ENCODE assay signal across 26 cellular contexts in genomic region chr6:45398075-45398817, GRCh38. TPM values are rescaled to one million over a fixed set of nuclear protein-coding genes. Genes with fewer than 3 reads are reported as not detected.
DNase-seq lines count a peak whose midpoint lies in the region; ATAC-seq and TF ChIP-seq lines count a peak whose summit lies in the region.
"Had no signal": no experiment of that assay in that cellular context is flagged by ENCODE, and none has a peak within 500 bp of the region (broad histone marks: within the 10 kb centered on the region; RNA-seq: fewer than 3 reads in every experiment).

No MANE protein-coding gene starts in this region.

- no peaks in the 10 kb centered on the region for H3K36me3 ChIP-seq in DND-41 (ENCODE audit: insufficient read depth, low read length)
- no peaks in the 10 kb centered on the region for H3K36me3 ChIP-seq in GM23248 (ENCODE audit: low read depth)
- H3K36me3 ChIP-seq: left lung, Peyer's patch, thoracic aorta had no signal

- H3K27me3 ChIP-seq in DND-41 (ENCODE audit: insufficient read depth, low read length, poor library complexity), result no peaks in the 10 kb centered on the region
- H3K27me3 ChIP-seq in GM23248 (replicated peaks; ENCODE audit: insufficient read depth), result no peaks in the 10 kb centered on the region
- H3K27me3 ChIP-seq: body of pancreas, left lung, Peyer's patch had no signal

- DNase-seq in DND-41 (no peak), GM23248 (peak; percentile 47), RWPE1 (ENCODE audit: low spot score) (peak; percentile 30), islet precursor cell (peak; percentile 54), natural killer cell (no peak), RPMI8226 (no peak)
- DNase-seq in stimulated activated naive B cell treated with anti-CD40 and anti-IgM and Interleukin-4, amounts not matched to agents 10 μg/mL and 1 μg/mL and 100 μg/mL, for 72 hours, result no peak
- DNase-seq: activated CD8-positive, alpha-beta memory T cell treated with anti-CD3 and anti-CD28 coated beads, Interleukin-2, amount 50 U/mL, for 4 hours; activated effector memory CD4-positive, alpha-beta T cell treated with anti-CD3 and anti-CD28 coated beads, Interleukin-2, amount 50 U/mL, for 16 hours; body of pancreas; Calu3; left lung; MM.1S; NCI-H1436 treated with DMSO at 0.1 percent for 48 hours; NCI-H524; Peyer's patch; retina; stimulated activated CD4-positive, alpha-beta T cell treated with anti-CD3 and anti-CD28 coated beads, Interleukin-2, amount 100 ng/mL, for 48 hours had no signal

- 81 to 85% methylated on average over 2 of the region's 2 CpGs for WGBS in GM23248 (ENCODE audit: low coverage in 1 of 2, low lambda C conversion rate in 2 of 2, missing lambda C conversion rate in 2 of 2), 2 experiments

- no peak overlapping the region for H3K9ac ChIP-seq in DND-41 (ENCODE audit: low read depth, low read length)
- no peak overlapping the region for H3K9ac ChIP-seq in GM23248

- in situ Hi-C loops in GM23248 (cut with MboI), result no loop called here

- H3K4me3 ChIP-seq in DND-41 (ENCODE audit: low read depth in 1 of 2, low read length in 2 of 2), result no peak overlapping the region
- no peak overlapping the region for H3K4me3 ChIP-seq in GM23248
- H3K4me3 ChIP-seq: body of pancreas, left lung, Peyer's patch, SK-N-MC, thoracic aorta had no signal

- no peak overlapping the region for H3K27ac Mint-ChIP-seq in natural killer cell
- H3K27ac Mint-ChIP-seq in stimulated activated naive B cell treated with anti-CD40 and anti-IgM and Interleukin-4, amounts not matched to agents 10 μg/mL and 1 μg/mL and 100 μg/mL, for 72 hours, result no peak overlapping the region
- H3K27ac Mint-ChIP-seq: CD14-positive monocyte; natural killer cell treated with Interleukin-12 subunit alpha and Interleukin-12 subunit beta and Interleukin-15 and Interleukin-18, amount 100 ng/mL, for 72 hours; stimulated activated memory B cell treated with anti-CD40 and anti-IgM and Interleukin-4, amounts not matched to agents 10 μg/mL and 1 μg/mL and 100 μg/mL, for 72 hours; T-helper 2 cell treated with Interferon-gamma antibody and Interleukin-4, amounts not matched to agents 5 μg/mL and 100 μg/mL, for 36 hours had no signal

- no peak overlapping the region for H2AFZ ChIP-seq in DND-41 (ENCODE audit: low read depth, low read length)
- H2AFZ ChIP-seq in GM23248, result no peak overlapping the region

- H3K36me3 Mint-ChIP-seq in natural killer cell, result no peaks in the 10 kb centered on the region
- H3K36me3 Mint-ChIP-seq in stimulated activated naive B cell treated with anti-CD40 and anti-IgM and Interleukin-4, amounts not matched to agents 10 μg/mL and 1 μg/mL and 100 μg/mL, for 72 hours, result no peaks in the 10 kb centered on the region
- H3K36me3 Mint-ChIP-seq: CD14-positive monocyte; natural killer cell treated with Interleukin-12 subunit alpha and Interleukin-12 subunit beta and Interleukin-15 and Interleukin-18, amount 100 ng/mL, for 72 hours; stimulated activated memory B cell treated with anti-CD40 and anti-IgM and Interleukin-4, amounts not matched to agents 10 μg/mL and 1 μg/mL and 100 μg/mL, for 72 hours had no signal

- H3K4me1 ChIP-seq in DND-41 (ENCODE audit: insufficient read depth, low read length), result no peaks in the 10 kb centered on the region
- no peaks in the 10 kb centered on the region for H3K4me1 ChIP-seq in GM23248 (ENCODE audit: insufficient read depth)
- H3K4me1 ChIP-seq: body of pancreas, left lung, Peyer's patch had no signal

- no peaks in the 10 kb centered on the region for H3F3A ChIP-seq in GM23248 (ENCODE audit: insufficient read depth)

- ATAC-seq in DND-41 (ENCODE audit: insufficient read depth, low read depth) (peak; percentile 29; the same call in 1 of the 3 replicates), natural killer cell (no peak)
- no peak for ATAC-seq in stimulated activated naive B cell treated with anti-CD40 and anti-IgM and Interleukin-4, amounts not matched to agents 10 μg/mL and 1 μg/mL and 100 μg/mL, for 72 hours (replicated peaks)
- ATAC-seq: body of pancreas; left lung; natural killer cell treated with Interleukin-12 subunit alpha and Interleukin-12 subunit beta and Interleukin-15 and Interleukin-18, amount 100 ng/mL, for 72 hours; stimulated activated memory B cell treated with anti-CD40 and anti-IgM and Interleukin-4, amounts not matched to agents 10 μg/mL and 1 μg/mL and 100 μg/mL, for 72 hours had no signal

- H3K4me1 Mint-ChIP-seq in natural killer cell, result no peaks in the 10 kb centered on the region
- no peaks in the 10 kb centered on the region for H3K4me1 Mint-ChIP-seq in stimulated activated naive B cell treated with anti-CD40 and anti-IgM and Interleukin-4, amounts not matched to agents 10 μg/mL and 1 μg/mL and 100 μg/mL, for 72 hours
- H3K4me1 Mint-ChIP-seq: CD14-positive monocyte; stimulated activated memory B cell treated with anti-CD40 and anti-IgM and Interleukin-4, amounts not matched to agents 10 μg/mL and 1 μg/mL and 100 μg/mL, for 72 hours had no signal

- intact Hi-C loops in natural killer cell (cut with micrococcal nuclease), result no loop called here

- H3K27ac ChIP-seq in DND-41 (ENCODE audit: low read length) (no peak overlapping the region), GM23248 (no peak overlapping the region), RWPE1 (no peak overlapping the region)
- H3K27ac ChIP-seq: body of pancreas, epithelial cell of prostate, left lung, Peyer's patch, SK-N-MC, thoracic aorta, VCaP had no signal

- H3K79me2 ChIP-seq in DND-41 (ENCODE audit: insufficient read depth, low read length) (no peaks in the 10 kb centered on the region), GM23248 (ENCODE audit: insufficient read depth) (no peaks in the 10 kb centered on the region)

- no peak overlapping the region for H3K4me3 Mint-ChIP-seq in natural killer cell
- H3K4me3 Mint-ChIP-seq in stimulated activated naive B cell treated with anti-CD40 and anti-IgM and Interleukin-4, amounts not matched to agents 10 μg/mL and 1 μg/mL and 100 μg/mL, for 72 hours, result no peak overlapping the region
- H3K4me3 Mint-ChIP-seq: CD14-positive monocyte; natural killer cell treated with Interleukin-12 subunit alpha and Interleukin-12 subunit beta and Interleukin-15 and Interleukin-18, amount 100 ng/mL, for 72 hours; stimulated activated memory B cell treated with anti-CD40 and anti-IgM and Interleukin-4, amounts not matched to agents 10 μg/mL and 1 μg/mL and 100 μg/mL, for 72 hours; T-helper 2 cell treated with Interferon-gamma antibody and Interleukin-4, amounts not matched to agents 5 μg/mL and 100 μg/mL, for 36 hours had no signal

- peaks cover 15 to 26% of the 10 kb centered on the region in 2 donors for H3K27me3 Mint-ChIP-seq in natural killer cell (ENCODE audit: low read depth in 2 of 2)
- H3K27me3 Mint-ChIP-seq in stimulated activated naive B cell treated with anti-CD40 and anti-IgM and Interleukin-4, amounts not matched to agents 10 μg/mL and 1 μg/mL and 100 μg/mL, for 72 hours, result peaks cover 17 to 26% of the 10 kb centered on the region in 2 donors

- no peak overlapping the region for H3K4me2 ChIP-seq in DND-41 (ENCODE audit: insufficient read depth, low read length)
- no peak overlapping the region for H3K4me2 ChIP-seq in GM23248 (ENCODE audit: unreplicated experiment)

- H3K9me2 ChIP-seq in GM23248 (ENCODE audit: insufficient read depth), result no peaks in the 10 kb centered on the region

- no peaks in the 10 kb centered on the region for H3K9me3 Mint-ChIP-seq in natural killer cell
- H3K9me3 Mint-ChIP-seq in stimulated activated naive B cell treated with anti-CD40 and anti-IgM and Interleukin-4, amounts not matched to agents 10 μg/mL and 1 μg/mL and 100 μg/mL, for 72 hours, result peaks cover 0 to 2% of the 10 kb centered on the region in 2 donors
- H3K9me3 Mint-ChIP-seq: natural killer cell treated with Interleukin-12 subunit alpha and Interleukin-12 subunit beta and Interleukin-15 and Interleukin-18, amount 100 ng/mL, for 72 hours had no signal

- POLR2A ChIA-PET in RWPE1 (lab: Yijun Ruan, JAX; ENCODE audit: low non-redundant PET), result no interaction called here

- H4K20me1 ChIP-seq in DND-41 (ENCODE audit: insufficient read depth, low read length) (no peaks in the 10 kb centered on the region), GM23248 (ENCODE audit: insufficient read depth) (no peaks in the 10 kb centered on the region)

- CTCF ChIA-PET in RWPE1 (lab: Yijun Ruan, JAX), result interaction anchor here (0.6 kb wide), 1 partner anchor 59 kb away, joined by 3 read pairs; no protein-coding TSS in a partner anchor

- TF ChIP-seq CTCF in DND-41 (IDR thresholded peaks at IDR 0.05; ENCODE audit: borderline replicate concordance, extremely low read depth, low read length, poor library complexity, severe bottlenecking) (no peak), RWPE1 (conservative IDR thresholded peaks at IDR 0.05; ENCODE audit: low read depth) (no peak), natural killer cell (IDR thresholded peaks at IDR 0.05) (no peak)

- H3K9me3 ChIP-seq in DND-41 (ENCODE audit: insufficient read depth, low read length, severe bottlenecking) (no peaks in the 10 kb centered on the region), GM23248 (ENCODE audit: low read depth) (no peaks in the 10 kb centered on the region)
- H3K9me3 ChIP-seq: body of pancreas, Peyer's patch, thoracic aorta had no signal

RNA-seq across cellular contexts. Expression of gene SUPT3H, which starts 20.5 kb away (rescaled TPM):
- total RNA-seq in GM23248 (2014; rRNA removed; shearing (Covaris generic)), result 2.9 and 12.4 TPM in 2 replicates
- polyA plus RNA-seq in GM23248 (2016; fragmentation: Nextera tagmentation; extraction: Ambion mirVana), result 9.3 TPM in 2 replicates
- total RNA-seq in natural killer cell, result 10 to 100 TPM in 1 of 3 donors, 1 to 10 TPM in 2; 7.3 to 10.9 (median 9.9) TPM

Comparison
In these comparisons a context has a peak if more than half of its experiments do, and no peak if none do; other contexts are left out.
1. DNase-seq: peak in GM23248 (single experiment), RWPE1 (single experiment) and islet precursor cell (single experiment); none in DND-41 (single experiment), natural killer cell (single experiment), RPMI8226 (single experiment) and stimulated activated naive B cell treated with anti-CD40 and anti-IgM and Interleukin-4, amounts not matched to agents 10 μg/mL and 1 μg/mL and 100 μg/mL, for 72 hours (single experiment).